ENCODE assay signal across 20 cellular contexts in the genomic region with DNA sequence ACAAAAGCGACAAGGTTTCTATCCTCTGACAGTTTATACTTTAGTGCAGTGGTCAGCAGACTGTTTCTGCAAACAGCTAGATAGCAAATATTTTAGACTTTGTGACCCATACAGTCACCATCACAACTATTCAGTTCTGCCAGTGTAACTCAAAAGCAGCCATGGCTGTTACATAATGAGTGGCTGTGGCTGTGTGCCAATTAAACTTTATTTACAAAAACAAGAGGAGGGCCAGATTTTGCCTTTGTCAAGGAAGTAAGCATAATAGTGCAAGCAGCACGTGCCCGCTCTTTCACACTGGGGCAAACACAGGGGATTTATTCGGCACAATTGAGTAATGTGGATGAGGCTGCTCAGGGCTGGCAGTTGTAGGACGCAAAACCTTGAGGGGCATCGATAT.
"Had no signal": no experiment of that assay in that cellular context is flagged by ENCODE, and none has a peak within 500 bp of the region (broad histone marks: within the 10 kb centered on the region; RNA-seq: fewer than 3 reads in every experiment).

No MANE protein-coding gene starts in this region.

- H3K27me3 Mint-ChIP-seq: progenitor cell of endocrine pancreas had no signal

- H3K4me3 Mint-ChIP-seq: natural killer cell treated with Interleukin-12 subunit alpha and Interleukin-12 subunit beta and Interleukin-15 and Interleukin-18, amount 100 ng/mL, for 72 hours; neural progenitor cell; stimulated activated effector memory CD8-positive, alpha-beta T cell treated with anti-CD3 and anti-CD28 coated beads, Interleukin-12 subunit alpha, Interleukin-12 subunit beta, amount 100 ng/mL, for 72 hours had no signal

- H3K9me3 Mint-ChIP-seq: natural killer cell treated with Interleukin-12 subunit alpha and Interleukin-12 subunit beta and Interleukin-15 and Interleukin-18, amount 100 ng/mL, for 72 hours; stimulated activated effector memory CD8-positive, alpha-beta T cell treated with anti-CD3 and anti-CD28 coated beads, Interleukin-12 subunit alpha, Interleukin-12 subunit beta, amount 100 ng/mL, for 72 hours had no signal

- DNase-seq: cortex of kidney; dorsolateral prefrontal cortex; effector CD8-positive, alpha-beta T cell; heart left ventricle; hippocampal formation; left colon; left ventricle myocardium superior; mesenchymal stem cell; midbrain; nucleus accumbens; pancreas; right cardiac atrium; stimulated activated CD4-positive, alpha-beta T cell treated with anti-CD3 and anti-CD28 coated beads, Interleukin-4, amount 100 ng/mL, for 1 hour; stimulated activated CD8-positive, alpha-beta memory T cell treated with anti-CD3 and anti-CD28 coated beads, Interleukin-4, amount 100 ng/mL, for 48 hours; stimulated activated naive CD8-positive, alpha-beta T cell treated with anti-CD3 and anti-CD28 coated beads, Interleukin-15, Interleukin-2, amounts not matched to agents 100 U/mL and 50 U/mL, for 24 hours; tibial artery had no signal

- H3K36me3 Mint-ChIP-seq: natural killer cell treated with Interleukin-12 subunit alpha and Interleukin-12 subunit beta and Interleukin-15 and Interleukin-18, amount 100 ng/mL, for 72 hours; neural progenitor cell; stimulated activated effector memory CD8-positive, alpha-beta T cell treated with anti-CD3 and anti-CD28 coated beads, Interleukin-12 subunit alpha, Interleukin-12 subunit beta, amount 100 ng/mL, for 72 hours had no signal

- ATAC-seq: heart left ventricle; left colon; left ventricle myocardium superior; natural killer cell treated with Interleukin-12 subunit alpha and Interleukin-12 subunit beta and Interleukin-15 and Interleukin-18, amount 100 ng/mL, for 72 hours; pancreas; right cardiac atrium; stimulated activated effector memory CD8-positive, alpha-beta T cell treated with anti-CD3 and anti-CD28 coated beads, Interleukin-12 subunit alpha, Interleukin-12 subunit beta, amount 100 ng/mL, for 72 hours; stimulated activated naive CD8-positive, alpha-beta T cell treated with anti-CD3 and anti-CD28 coated beads, Interleukin-15, Interleukin-2, amounts not matched to agents 100 U/mL and 50 U/mL, for 24 hours had no signal

- H3K27ac Mint-ChIP-seq: natural killer cell treated with Interleukin-12 subunit alpha and Interleukin-12 subunit beta and Interleukin-15 and Interleukin-18, amount 100 ng/mL, for 72 hours; neural progenitor cell; progenitor cell of endocrine pancreas; stimulated activated effector memory CD8-positive, alpha-beta T cell treated with anti-CD3 and anti-CD28 coated beads, Interleukin-12 subunit alpha, Interleukin-12 subunit beta, amount 100 ng/mL, for 72 hours had no signal
